ENCODE assay signal across 9 cellular contexts in genomic region chr6:53986165-53986720, GRCh38.
A peak's percentile ranks its signal among the peaks of the same experiment; 100 is the strongest.
DNase-seq lines count a peak whose midpoint lies in the region; ATAC-seq and TF ChIP-seq lines count a peak whose summit lies in the region.
"Had no signal": no experiment of that assay in that cellular context is flagged by ENCODE, and none has a peak within 500 bp of the region (broad histone marks: within the 10 kb centered on the region; RNA-seq: fewer than 3 reads in every experiment).

No MANE protein-coding gene starts in this region.

- H3K9me3 Mint-ChIP-seq in endothelial cell (ENCODE audit: unreplicated experiment): no peaks in the 10 kb centered on the region
- H3K9me3 Mint-ChIP-seq: central memory CD8-positive, alpha-beta T cell had no signal

- H3K4me1 Mint-ChIP-seq in endothelial cell (ENCODE audit: unreplicated experiment): no peaks in the 10 kb centered on the region
- H3K4me1 Mint-ChIP-seq: central memory CD8-positive, alpha-beta T cell had no signal

- H3K4me1 ChIP-seq in OCI-LY3 (ENCODE audit: low read length): peaks cover 5% of the 10 kb centered on the region

- peak; percentile 52 for ATAC-seq in HG03378 (IDR thresholded peaks at IDR 0.05; ENCODE audit: unreplicated experiment)

- peak; percentile 16 for DNase-seq in stimulated activated CD4-positive, alpha-beta T cell treated with anti-CD3 and anti-CD28 coated beads, Interleukin-15, amount 100 ng/mL, for 24 hours
- DNase-seq in stimulated activated CD4-positive, alpha-beta T cell treated with anti-CD3 and anti-CD28 coated beads, Interleukin-4, amount 100 ng/mL, for 24 hours: no peak
- DNase-seq in endothelial cell (ENCODE audit: low spot score) (peak; percentile 52), myocyte (ENCODE audit: low read depth) (peak; percentile 76), C1 segment of cervical spinal cord (lab: John Stamatoyannopoulos, UW) (no peak)
- DNase-seq in activated naive CD4-positive, alpha-beta T cell (lab: John Stamatoyannopoulos, UW): no peak

- no peaks in the 10 kb centered on the region for H3K36me3 Mint-ChIP-seq in endothelial cell (ENCODE audit: low read depth, unreplicated experiment)

- no peak overlapping the region for H2AFZ ChIP-seq in OCI-LY3 (ENCODE audit: low read depth, low read length)

- 0 out of 2 replicates have a peak, but pooled peaks cover 8% of the 10 kb centered on the region for H3K9me3 ChIP-seq in OCI-LY3 (ENCODE audit: insufficient read depth, low read length)

- no peak overlapping the region for H3K27ac ChIP-seq in OCI-LY3 (ENCODE audit: low read length)

- H3K4me3 ChIP-seq in OCI-LY3 (ENCODE audit: low read length): no peak overlapping the region

- no peaks in the 10 kb centered on the region for H4K20me1 ChIP-seq in OCI-LY3 (ENCODE audit: insufficient read depth, low read length)

- H3K4me3 Mint-ChIP-seq in endothelial cell (ENCODE audit: unreplicated experiment): no peak overlapping the region
- H3K4me3 Mint-ChIP-seq: central memory CD8-positive, alpha-beta T cell had no signal

- peaks cover 17% of the 10 kb centered on the region for H3K27me3 ChIP-seq in OCI-LY3 (ENCODE audit: low read depth, low read length)

- H3K79me2 ChIP-seq in OCI-LY3 (ENCODE audit: low read length): no peaks in the 10 kb centered on the region

- TF ChIP-seq CTCF in OCI-LY3 (IDR thresholded peaks at IDR 0.05; ENCODE audit: low read depth, low read length) (peak; percentile 99), endothelial cell (IDR thresholded peaks at IDR 0.05; ENCODE audit: unreplicated experiment) (peak; percentile 54)

- H3K9ac ChIP-seq in OCI-LY3 (ENCODE audit: low read length): no peak overlapping the region

- no peaks in the 10 kb centered on the region for H3K27me3 Mint-ChIP-seq in endothelial cell (ENCODE audit: unreplicated experiment)

- H3K36me3 ChIP-seq in OCI-LY3 (replicated peaks; ENCODE audit: low read depth, low read length): no peaks in the 10 kb centered on the region

- H3K27ac Mint-ChIP-seq in endothelial cell (ENCODE audit: unreplicated experiment): no peak overlapping the region

- H3K4me2 ChIP-seq in OCI-LY3 (ENCODE audit: low read length): peak overlapping the region; percentile 30; the same call in 1 of the 2 replicates

Comparison
In these comparisons a context has a peak if more than half of its experiments do, and no peak if none do; other contexts are left out.
1. DNase-seq: peak in stimulated activated CD4-positive, alpha-beta T cell treated with anti-CD3 and anti-CD28 coated beads, Interleukin-15, amount 100 ng/mL, for 24 hours (single experiment), endothelial cell (single experiment) and myocyte (single experiment); none in stimulated activated CD4-positive, alpha-beta T cell treated with anti-CD3 and anti-CD28 coated beads, Interleukin-4, amount 100 ng/mL, for 24 hours (single experiment), C1 segment of cervical spinal cord (0 of 14) and activated naive CD4-positive, alpha-beta T cell (0 of 4).